Comparison of ENCODE assay signal across 30 cellular contexts in the genomic region with DNA sequence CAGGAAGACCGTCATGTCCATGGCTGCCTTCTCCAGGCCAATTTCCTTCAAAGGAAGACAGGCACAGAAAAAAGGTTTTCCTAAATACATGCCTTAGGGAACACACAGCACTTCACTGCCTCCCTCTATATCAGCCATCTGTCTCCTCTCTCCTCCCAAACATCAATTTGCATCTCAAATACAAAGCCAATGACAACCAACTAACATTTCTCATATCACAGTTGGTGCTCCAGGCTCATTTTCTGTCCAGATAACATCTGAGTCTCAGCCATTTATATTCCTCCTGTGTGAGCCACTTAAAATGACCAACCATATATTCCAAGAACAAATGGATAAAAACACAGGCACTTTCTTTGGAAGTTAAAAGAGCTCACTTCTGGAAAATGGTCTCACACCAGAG.
"Had no signal": no experiment of that assay in that cellular context is flagged by ENCODE, and none has a peak within 500 bp of the region (broad histone marks: within the 10 kb centered on the region; RNA-seq: fewer than 3 reads in every experiment).

No MANE protein-coding gene starts in this region.

- ATAC-seq: activated CD8-positive, alpha-beta memory T cell treated with anti-CD3 and anti-CD28 coated beads, Interleukin-2, amount 10 ng/mL, durations not matched to agents 7 days and 5 days; Panc1; Right ventricle myocardium inferior; WTC11 had no signal

- H3K9me3 Mint-ChIP-seq: activated naive CD4-positive, alpha-beta T cell treated with anti-CD3 and anti-CD28 coated beads for 36 hours; activated T-cell treated with anti-CD3 and anti-CD28 coated beads, Interleukin-2, amount 50 U/mL, for 24 hours; activated T-helper 1 cell treated with anti-CD3 and anti-CD28 coated beads, Interleukin-12 subunit alpha, Interleukin-12 subunit beta, Interleukin-2, Interleukin-4 antibody, amounts not matched to agents 30 ng/mL and 10 ng/mL and 1 ng/mL, durations not matched to agents 14 hours and 24 hours and 36 hours; T-helper 1 cell treated with Interleukin-12 subunit alpha and Interleukin-12 subunit beta and Interleukin-4 antibody, amounts not matched to agents 30 μg/mL and 1 μg/mL, for 36 hours; WTC11 had no signal

- H3K36me3 Mint-ChIP-seq: activated CD8-positive, alpha-beta memory T cell treated with anti-CD3 and anti-CD28 coated beads, Interleukin-2, amount 10 ng/mL, durations not matched to agents 7 days and 5 days; activated naive CD8-positive, alpha-beta T cell; WTC11 had no signal

- H3K36me3 ChIP-seq: brain microvascular endothelial cell, cardiac muscle cell had no signal

- DNase-seq: activated CD4-positive, alpha-beta T cell treated with anti-CD3 and anti-CD28 coated beads for 48 hours; activated CD4-positive, alpha-beta T cell treated with anti-CD3 and anti-CD28 coated beads, Interleukin-2, amount 50 U/mL, for 48 hours; activated CD4-positive, CD25-positive, alpha-beta regulatory T cell treated with anti-CD3 and anti-CD28 coated beads, Interleukin-2, amount 50 U/mL, for 72 hours; activated CD8-positive, alpha-beta memory T cell treated with anti-CD3 and anti-CD28 coated beads, Interleukin-2, amount 10 ng/mL, durations not matched to agents 7 days and 5 days; activated effector memory CD4-positive, alpha-beta T cell treated with Interleukin-2 at 50 U/mL for 16 hours; activated naive CD4-positive, alpha-beta T cell treated with anti-CD3 and anti-CD28 coated beads for 36 hours; activated T-cell treated with anti-CD3 and anti-CD28 coated beads, Interleukin-2, amount 50 U/mL, for 24 hours; amygdala; brain microvascular endothelial cell; cerebellar nuclear complex; Kasumi-1; KBM-7; NCI-H1105 treated with DMSO at 0.1 percent for 48 hours; NCI-H1436 treated with DMSO at 0.1 percent for 48 hours; NCI-H187; NCI-H2081; NCI-H2227 treated with DMSO at 0.1 percent for 48 hours; NCI-H446 treated with DMSO at 0.1 percent for 48 hours; NCI-H524 treated with DMSO at 0.1 percent for 48 hours; NK-92 treated with Interleukin-12 subunit alpha and Interleukin-12 subunit beta, amount 100 ng/mL, for 24 hours; OCI-M1; RPMI8226 had no signal

- H3K4me3 ChIP-seq: cardiac muscle cell had no signal

- H3K4me3 Mint-ChIP-seq: activated CD8-positive, alpha-beta memory T cell treated with anti-CD3 and anti-CD28 coated beads, Interleukin-2, amount 10 ng/mL, durations not matched to agents 7 days and 5 days; activated naive CD4-positive, alpha-beta T cell treated with anti-CD3 and anti-CD28 coated beads for 36 hours; activated naive CD8-positive, alpha-beta T cell; activated T-cell treated with anti-CD3 and anti-CD28 coated beads, Interleukin-2, amount 50 U/mL, for 24 hours; activated T-helper 1 cell treated with anti-CD3 and anti-CD28 coated beads, Interleukin-12 subunit alpha, Interleukin-12 subunit beta, Interleukin-2, Interleukin-4 antibody, amounts not matched to agents 30 ng/mL and 10 ng/mL and 1 ng/mL, durations not matched to agents 14 hours and 24 hours and 36 hours; T-helper 1 cell treated with Interleukin-12 subunit alpha and Interleukin-12 subunit beta and Interleukin-4 antibody, amounts not matched to agents 30 μg/mL and 1 μg/mL, for 36 hours; WTC11 had no signal

- H3K27ac ChIP-seq: brain microvascular endothelial cell, cardiac muscle cell had no signal

- H3K27me3 ChIP-seq: brain microvascular endothelial cell, cardiac muscle cell had no signal

- FAIRE-seq: astrocyte had no signal

- H3K27ac Mint-ChIP-seq: activated CD8-positive, alpha-beta memory T cell treated with anti-CD3 and anti-CD28 coated beads, Interleukin-2, amount 10 ng/mL, durations not matched to agents 7 days and 5 days; activated naive CD4-positive, alpha-beta T cell treated with anti-CD3 and anti-CD28 coated beads for 36 hours; activated naive CD8-positive, alpha-beta T cell; activated T-cell treated with anti-CD3 and anti-CD28 coated beads, Interleukin-2, amount 50 U/mL, for 24 hours; activated T-helper 1 cell treated with anti-CD3 and anti-CD28 coated beads, Interleukin-12 subunit alpha, Interleukin-12 subunit beta, Interleukin-2, Interleukin-4 antibody, amounts not matched to agents 30 ng/mL and 10 ng/mL and 1 ng/mL, durations not matched to agents 14 hours and 24 hours and 36 hours; T-helper 1 cell treated with Interleukin-12 subunit alpha and Interleukin-12 subunit beta and Interleukin-4 antibody, amounts not matched to agents 30 μg/mL and 1 μg/mL, for 36 hours; WTC11 had no signal
